In genomic region chr2:42961385-42961800, GRCh38 we compare ENCODE assay signal across 11 cellular contexts.
DNase-seq lines count a peak whose midpoint lies in the region; ATAC-seq, FAIRE-seq and TF ChIP-seq lines count a peak whose summit lies in the region.
"Had no signal": no experiment of that assay in that cellular context is flagged by ENCODE, and none has a peak within 500 bp of the region (broad histone marks: within the 10 kb centered on the region; RNA-seq: fewer than 3 reads in every experiment).

No MANE protein-coding gene starts in this region.

- no peaks in the 10 kb centered on the region for H3K79me2 ChIP-seq in K562 (ENCODE audit: control insufficient read depth, insufficient read depth, low read length)
- H3K79me2 ChIP-seq in smooth muscle cell (ENCODE audit: low read depth) = no peaks in the 10 kb centered on the region

- H3K4me1 ChIP-seq in K562 (replicated peaks in 1 of 2; ENCODE audit: control insufficient read depth in 2 of 2, insufficient read depth in 2 of 2, low read length in 2 of 2) (peaks cover 0 to 13% of the 10 kb centered on the region in 2 experiments; a peak in 3 of 5 replicates), lower lobe of right lung (peaks cover 54% of the 10 kb centered on the region), smooth muscle cell (ENCODE audit: low read depth) (peaks cover 8% of the 10 kb centered on the region)

- H3K9ac ChIP-seq in K562 (ENCODE audit: insufficient read depth in 1 of 2, low read depth in 2 of 2, low read length in 2 of 2) (no peak overlapping the region), smooth muscle cell (ENCODE audit: low read depth) (no peak overlapping the region)

- DNase-seq in KG1 (lab: John Stamatoyannopoulos, UW) = peak; percentile 91
- DNase-seq in K562 (ENCODE audit: extremely low read depth in 1 of 4, low spot score in 3 of 4) = no peak
- no peak for DNase-seq in lower lobe of right lung
- DNase-seq in smooth muscle cell (lab: John Stamatoyannopoulos, UW; ENCODE audit: unreplicated experiment) = no peak
- DNase-seq in SW480 (ENCODE audit: low spot score) = no peak
- no peak for DNase-seq in glomerular visceral epithelial cell (ENCODE audit: extremely low spot score)
- DNase-seq in stimulated activated naive CD4-positive, alpha-beta T cell (lab: John Stamatoyannopoulos, UW) = no peak
- DNase-seq in activated CD8-positive, alpha-beta memory T cell treated with anti-CD3 and anti-CD28 coated beads for 24 hours = no peak
- DNase-seq: activated T-cell treated with anti-CD3 and anti-CD28 coated beads, Interleukin-2, amount 50 U/mL, for 72 hours; DMS79 had no signal

- FAIRE-seq in K562 (lab: Jason Lieb, UNC) = no peak

- peak overlapping the region; percentile 36; the same call in 1 of the 2 replicates for H2AFZ ChIP-seq in K562 (ENCODE audit: low read depth, low read length)
- H2AFZ ChIP-seq in smooth muscle cell (ENCODE audit: low read depth) = peak overlapping the region; percentile 74

- H3K9me1 ChIP-seq in K562 (ENCODE audit: control insufficient read depth, insufficient read depth, low read length) = no peaks in the 10 kb centered on the region

- no peak for TF ChIP-seq POLR2A in K562 (conservative IDR thresholded peaks at IDR 0.05)

- H3K27ac ChIP-seq in K562 (ENCODE audit: extremely low read depth, low read depth, low read length) (no peak overlapping the region), lower lobe of right lung (peak overlapping the region; percentile 75), smooth muscle cell (ENCODE audit: low read depth) (no peak overlapping the region)
- H3K27ac ChIP-seq: SJSA1 had no signal

- H3K4me2 ChIP-seq in K562 (ENCODE audit: insufficient read depth, low read length) (no peak overlapping the region), smooth muscle cell (no peak overlapping the region)

- H4K20me1 ChIP-seq in K562 (replicated peaks; ENCODE audit: control insufficient read depth, insufficient read depth, low read length) (no peaks in the 10 kb centered on the region), smooth muscle cell (ENCODE audit: low read depth) (no peaks in the 10 kb centered on the region)

- CTCF ChIA-PET in K562 (lab: Yijun Ruan, JAX; ENCODE audit: low intra/inter-chr PET ratio) = no interaction called here

- H3K4me3 ChIP-seq in K562 (no peak overlapping the region), lower lobe of right lung (no peak overlapping the region), smooth muscle cell (no peak overlapping the region)
- H3K4me3 ChIP-seq: SJSA1 had no signal

- ATAC-seq in K562 = no peak
- ATAC-seq in lower lobe of right lung = peak; percentile 4 to 6
- ATAC-seq: activated T-cell treated with anti-CD3 and anti-CD28 coated beads, Interleukin-2, amount 50 U/mL, for 72 hours had no signal

- no peak for TF ChIP-seq RAD21 in K562 (CRISPR knock-in tag; conservative IDR thresholded peaks at IDR 0.05 in 1 of 2, IDR thresholded peaks at IDR 0.05 in 1 of 2)

- no peaks in the 10 kb centered on the region for H3K27me3 ChIP-seq in K562 (ENCODE audit: control insufficient read depth in 2 of 2, insufficient read depth in 2 of 2, low read length in 2 of 2)
- H3K27me3 ChIP-seq in lower lobe of right lung (ENCODE audit: low read depth) = no peaks in the 10 kb centered on the region
- no peaks in the 10 kb centered on the region for H3K27me3 ChIP-seq in smooth muscle cell (ENCODE audit: low read depth)
- H3K27me3 ChIP-seq: SJSA1 had no signal

- no peak for TF ChIP-seq EP300 in K562 (IDR thresholded peaks at IDR 0.05; ENCODE audit: low read length)

- in situ Hi-C loops in K562 (cut with MboI) = no loop called here

- BruUV-seq in K562 (replicated peaks; lab: Mats Ljungman, UMichigan) = no TSS peak

- POLR2A ChIA-PET in K562 (lab: Yijun Ruan, JAX) = no interaction called here

- H3K36me3 ChIP-seq in K562 (ENCODE audit: control insufficient read depth, insufficient read depth, low read length) = no peaks in the 10 kb centered on the region
- no peaks in the 10 kb centered on the region for H3K36me3 ChIP-seq in lower lobe of right lung
- H3K36me3 ChIP-seq in smooth muscle cell (ENCODE audit: low read depth) = no peaks in the 10 kb centered on the region
- H3K36me3 ChIP-seq: SJSA1 had no signal

- intact Hi-C loops in K562 (cut with micrococcal nuclease) = no loop called here
- intact Hi-C loops in lower lobe of right lung (cut with DNase I) = no loop called here

- H3F3A ChIP-seq in smooth muscle cell (ENCODE audit: low read depth) = no peaks in the 10 kb centered on the region

- 74% methylated on average over 12 of the region's 14 CpGs for WGBS in K562 (ENCODE audit: insufficient coverage, low coverage, missing lambda C conversion rate)
- 36% methylated on average over 14 of the region's 14 CpGs for WGBS in smooth muscle cell (ENCODE audit: low lambda C conversion rate)

- no peak for TF ChIP-seq CTCF in K562 (IDR thresholded peaks at IDR 0.05 in 2 of 3, conservative IDR thresholded peaks at IDR 0.05 in 1 of 3; ENCODE audit: insufficient read depth in 2 of 3, low read depth in 1 of 3, low read length in 3 of 3)
- no peak for TF ChIP-seq CTCF in lower lobe of right lung (IDR thresholded peaks at IDR 0.05)
- TF ChIP-seq CTCF in smooth muscle cell (IDR thresholded peaks at IDR 0.05; ENCODE audit: borderline replicate concordance, insufficient read depth, poor library complexity, severe bottlenecking) = no peak

- H3K9me3 ChIP-seq in K562 (replicated peaks; ENCODE audit: control insufficient read depth, insufficient read depth, low read depth, low read length) = no peaks in the 10 kb centered on the region
- H3K9me3 ChIP-seq in lower lobe of right lung = no peaks in the 10 kb centered on the region
- H3K9me3 ChIP-seq in smooth muscle cell (replicated peaks; ENCODE audit: low read depth) = no peaks in the 10 kb centered on the region

TF ChIP-seq in K562, 482 proteins besides CTCF, POLR2A, EP300 and RAD21 (continues in another document):
- no peak for TF ChIP-seq RREB1 (CRISPR knock-in tag; IDR thresholded peaks at IDR 0.05)
- no peak for TF ChIP-seq POLR3G (IDR thresholded peaks at IDR 0.05; ENCODE audit: extremely low read depth, insufficient read length, insufficient replicate concordance)
- TF ChIP-seq, protein P1, sequence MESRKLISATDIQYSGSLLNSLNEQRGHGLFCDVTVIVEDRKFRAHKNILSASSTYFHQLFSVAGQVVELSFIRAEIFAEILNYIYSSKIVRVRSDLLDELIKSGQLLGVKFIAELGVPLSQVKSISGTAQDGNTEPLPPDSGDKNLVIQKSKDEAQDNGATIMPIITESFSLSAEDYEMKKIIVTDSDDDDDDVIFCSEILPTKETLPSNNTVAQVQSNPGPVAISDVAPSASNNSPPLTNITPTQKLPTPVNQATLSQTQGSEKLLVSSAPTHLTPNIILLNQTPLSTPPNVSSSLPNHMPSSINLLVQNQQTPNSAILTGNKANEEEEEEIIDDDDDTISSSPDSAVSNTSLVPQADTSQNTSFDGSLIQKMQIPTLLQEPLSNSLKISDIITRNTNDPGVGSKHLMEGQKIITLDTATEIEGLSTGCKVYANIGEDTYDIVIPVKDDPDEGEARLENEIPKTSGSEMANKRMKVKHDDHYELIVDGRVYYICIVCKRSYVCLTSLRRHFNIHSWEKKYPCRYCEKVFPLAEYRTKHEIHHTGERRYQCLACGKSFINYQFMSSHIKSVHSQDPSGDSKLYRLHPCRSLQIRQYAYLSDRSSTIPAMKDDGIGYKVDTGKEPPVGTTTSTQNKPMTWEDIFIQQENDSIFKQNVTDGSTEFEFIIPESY (CRISPR knock-in tag; IDR thresholded peaks at IDR 0.05) = no peak
- TF ChIP-seq RFX5 (IDR thresholded peaks at IDR 0.05; ENCODE audit: low read depth, low read length) = no peak
- TF ChIP-seq ZZZ3 (IDR thresholded peaks at IDR 0.05) = no peak
